ENCODE assay signal across 19 cellular contexts in the genomic region with DNA sequence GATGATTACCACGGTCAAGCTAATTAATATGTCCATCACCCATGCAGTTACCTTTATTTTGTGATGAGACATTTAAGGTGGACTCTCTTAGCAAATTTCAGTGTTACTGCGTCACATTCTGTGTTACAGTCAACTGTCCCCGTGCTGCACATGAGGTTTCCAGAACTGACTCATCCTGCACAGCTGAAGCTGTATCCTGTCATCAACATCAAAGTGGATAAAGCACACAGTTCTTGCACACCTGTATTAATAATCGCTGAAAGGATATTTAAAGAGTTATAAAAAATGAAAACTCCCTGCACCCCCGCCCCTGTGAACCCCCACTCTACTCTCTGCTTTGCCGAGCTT. TPM values are rescaled to one million over a fixed set of nuclear protein-coding genes. Genes with fewer than 3 reads are reported as not detected.
DNase-seq lines count a peak whose midpoint lies in the region; ATAC-seq lines count a peak whose summit lies in the region.
"Had no signal": no experiment of that assay in that cellular context is flagged by ENCODE, and none has a peak within 500 bp of the region (broad histone marks: within the 10 kb centered on the region; RNA-seq: fewer than 3 reads in every experiment).

No MANE protein-coding gene starts in this region.

- DNase-seq in activated CD8-positive, alpha-beta memory T cell treated with anti-CD3 and anti-CD28 coated beads, Interleukin-2, amount 10 ng/mL, durations not matched to agents 7 days and 5 days = peak; percentile 72
- no peak for DNase-seq in activated CD8-positive, alpha-beta memory T cell treated with anti-CD3 and anti-CD28 coated beads, Interleukin-2, amount 50 U/mL, for 4 hours
- DNase-seq in T-cell (peak in 8 of 34 experiments; percentile 7 to 24 (median 12)), amygdala (lab: John Stamatoyannopoulos, UW) (no peak), NCI-H128 (lab: John Stamatoyannopoulos, UW; ENCODE audit: unreplicated experiment) (no peak)
- DNase-seq in activated naive CD4-positive, alpha-beta T cell treated with anti-CD3 and anti-CD28 coated beads, Interleukin-2, amount 50 U/mL, for 72 hours (ENCODE audit: low spot score in 2 of 2) = peak in 1 of 2 donors; percentile 40
- peak in 2 of 3 donors; percentile 6 to 29 for DNase-seq in stimulated activated CD4-positive, alpha-beta T cell treated with anti-CD3 and anti-CD28 coated beads, TNF-alpha, amount 100 ng/mL, for 48 hours (ENCODE audit: low read depth in 3 of 3)
- DNase-seq: Caco-2, GDM1, Kasumi-1, left ventricle myocardium inferior, NCI-H1694, NCI-H526 treated with DMSO at 0.1 percent for 48 hours, testis had no signal

- ATAC-seq in activated CD8-positive, alpha-beta memory T cell treated with anti-CD3 and anti-CD28 coated beads, Interleukin-2, amount 10 ng/mL, durations not matched to agents 7 days and 5 days = peak; percentile 83
- ATAC-seq in T-cell (replicated peaks in 1 of 4) (peak; percentile 47 to 81 (median 71)), GM21717 (IDR thresholded peaks at IDR 0.05; ENCODE audit: unreplicated experiment) (no peak)
- peak; percentile 92 to 95 for ATAC-seq in activated naive CD4-positive, alpha-beta T cell treated with anti-CD3 and anti-CD28 coated beads, Interleukin-2, amount 50 U/mL, for 72 hours
- ATAC-seq: foreskin keratinocyte had no signal

- peaks cover 9% of the 10 kb centered on the region for H3K36me3 Mint-ChIP-seq in activated CD8-positive, alpha-beta memory T cell treated with anti-CD3 and anti-CD28 coated beads, Interleukin-2, amount 10 ng/mL, durations not matched to agents 7 days and 5 days
- H3K36me3 Mint-ChIP-seq in T-cell = no peaks in the 10 kb centered on the region
- peaks cover 27 to 38% of the 10 kb centered on the region in 2 donors for H3K36me3 Mint-ChIP-seq in activated naive CD4-positive, alpha-beta T cell treated with anti-CD3 and anti-CD28 coated beads, Interleukin-2, amount 50 U/mL, for 72 hours

- H3K4me3 Mint-ChIP-seq in activated CD8-positive, alpha-beta memory T cell treated with anti-CD3 and anti-CD28 coated beads, Interleukin-2, amount 10 ng/mL, durations not matched to agents 7 days and 5 days = no peak overlapping the region
- no peak overlapping the region for H3K4me3 Mint-ChIP-seq in T-cell
- H3K4me3 Mint-ChIP-seq: HFFc6 had no signal

- H3K27ac Mint-ChIP-seq in activated CD8-positive, alpha-beta memory T cell treated with anti-CD3 and anti-CD28 coated beads, Interleukin-2, amount 10 ng/mL, durations not matched to agents 7 days and 5 days = no peak overlapping the region
- H3K27ac Mint-ChIP-seq in T-cell = no peak overlapping the region
- no peak overlapping the region for H3K27ac Mint-ChIP-seq in activated naive CD4-positive, alpha-beta T cell treated with anti-CD3 and anti-CD28 coated beads, Interleukin-2, amount 50 U/mL, for 72 hours
- H3K27ac Mint-ChIP-seq: HFFc6 had no signal

- H3K4me1 Mint-ChIP-seq in activated CD8-positive, alpha-beta memory T cell treated with anti-CD3 and anti-CD28 coated beads, Interleukin-2, amount 10 ng/mL, durations not matched to agents 7 days and 5 days = peaks cover 14% of the 10 kb centered on the region
- peaks cover 20 to 24% (median 22%) of the 10 kb centered on the region in 3 donors for H3K4me1 Mint-ChIP-seq in T-cell

- peaks cover 35% of the 10 kb centered on the region for H3K27me3 Mint-ChIP-seq in activated CD8-positive, alpha-beta memory T cell treated with anti-CD3 and anti-CD28 coated beads, Interleukin-2, amount 10 ng/mL, durations not matched to agents 7 days and 5 days
- peaks cover 22 to 41% of the 10 kb centered on the region in 2 donors for H3K27me3 Mint-ChIP-seq in T-cell

- POLR2A ChIA-PET in T-cell (lab: Charles Lee) = no interaction called here

- peaks cover 21% of the 10 kb centered on the region for H3K9me3 Mint-ChIP-seq in activated CD8-positive, alpha-beta memory T cell treated with anti-CD3 and anti-CD28 coated beads, Interleukin-2, amount 10 ng/mL, durations not matched to agents 7 days and 5 days (ENCODE audit: low read depth)
- peaks cover 8 to 13% (median 9%) of the 10 kb centered on the region in 3 donors for H3K9me3 Mint-ChIP-seq in T-cell
- peaks cover 4 to 19% of the 10 kb centered on the region in 2 donors for H3K9me3 Mint-ChIP-seq in activated naive CD4-positive, alpha-beta T cell treated with anti-CD3 and anti-CD28 coated beads, Interleukin-2, amount 50 U/mL, for 72 hours

- CTCF ChIA-PET in activated CD8-positive, alpha-beta memory T cell treated with anti-CD3 and anti-CD28 coated beads, Interleukin-2, amount 10 ng/mL, durations not matched to agents 7 days and 5 days (lab: Charles Lee) = interaction anchor here (0.9 to 1.1 kb wide), 2 partner anchors 73 to 210 kb away, joined by 4 read pairs; no protein-coding TSS in a partner anchor
- CTCF ChIA-PET in T-cell (lab: Charles Lee) = no interaction called here

RNA-seq across cellular contexts. Expression of gene KRTAP10-5, which starts 3.4 kb away (rescaled TPM):
- total RNA-seq in activated CD8-positive, alpha-beta memory T cell treated with anti-CD3 and anti-CD28 coated beads, Interleukin-2, amount 10 ng/mL, durations not matched to agents 7 days and 5 days = not detected
- not detected for total RNA-seq in T-cell
- not detected for total RNA-seq in activated naive CD4-positive, alpha-beta T cell treated with anti-CD3 and anti-CD28 coated beads, Interleukin-2, amount 50 U/mL, for 72 hours
- total RNA-seq: Caco-2; foreskin keratinocyte; HFFc6; left ventricle myocardium inferior; ovary; T-helper 2 cell treated with Interferon-gamma antibody and Interleukin-4, amounts not matched to agents 100 ng/mL and 5 ng/mL, for 36 hours; testis had no signal

RNA-seq across cellular contexts. Expression of gene KRTAP10-6, which starts 8.5 kb away (rescaled TPM):
- total RNA-seq in activated CD8-positive, alpha-beta memory T cell treated with anti-CD3 and anti-CD28 coated beads, Interleukin-2, amount 10 ng/mL, durations not matched to agents 7 days and 5 days = not detected
- total RNA-seq in T-cell = not detected
- total RNA-seq in activated naive CD4-positive, alpha-beta T cell treated with anti-CD3 and anti-CD28 coated beads, Interleukin-2, amount 50 U/mL, for 72 hours = not detected
- total RNA-seq: Caco-2; foreskin keratinocyte; HFFc6; left ventricle myocardium inferior; ovary; T-helper 2 cell treated with Interferon-gamma antibody and Interleukin-4, amounts not matched to agents 100 ng/mL and 5 ng/mL, for 36 hours; testis had no signal

RNA-seq across cellular contexts. Expression of gene KRTAP10-4, which starts 10.2 kb away (rescaled TPM):
- total RNA-seq in activated CD8-positive, alpha-beta memory T cell treated with anti-CD3 and anti-CD28 coated beads, Interleukin-2, amount 10 ng/mL, durations not matched to agents 7 days and 5 days = not detected
- total RNA-seq in T-cell = not detected
- total RNA-seq in activated naive CD4-positive, alpha-beta T cell treated with anti-CD3 and anti-CD28 coated beads, Interleukin-2, amount 50 U/mL, for 72 hours = not detected
- total RNA-seq: Caco-2; foreskin keratinocyte; HFFc6; left ventricle myocardium inferior; ovary; T-helper 2 cell treated with Interferon-gamma antibody and Interleukin-4, amounts not matched to agents 100 ng/mL and 5 ng/mL, for 36 hours had no signal

RNA-seq across cellular contexts. Expression of gene KRTAP10-7, which starts 16.6 kb away (rescaled TPM):
- total RNA-seq in activated CD8-positive, alpha-beta memory T cell treated with anti-CD3 and anti-CD28 coated beads, Interleukin-2, amount 10 ng/mL, durations not matched to agents 7 days and 5 days = not detected
- total RNA-seq in T-cell = not detected
- not detected for total RNA-seq in activated naive CD4-positive, alpha-beta T cell treated with anti-CD3 and anti-CD28 coated beads, Interleukin-2, amount 50 U/mL, for 72 hours
- total RNA-seq: Caco-2; foreskin keratinocyte; HFFc6; left ventricle myocardium inferior; ovary; T-helper 2 cell treated with Interferon-gamma antibody and Interleukin-4, amounts not matched to agents 100 ng/mL and 5 ng/mL, for 36 hours had no signal

RNA-seq across cellular contexts. Expression of gene KRTAP10-3, which starts 25.2 kb away (rescaled TPM):
- not detected for total RNA-seq in activated CD8-positive, alpha-beta memory T cell treated with anti-CD3 and anti-CD28 coated beads, Interleukin-2, amount 10 ng/mL, durations not matched to agents 7 days and 5 days
- not detected for total RNA-seq in T-cell
- not detected for total RNA-seq in activated naive CD4-positive, alpha-beta T cell treated with anti-CD3 and anti-CD28 coated beads, Interleukin-2, amount 50 U/mL, for 72 hours
- total RNA-seq: Caco-2; foreskin keratinocyte; HFFc6; left ventricle myocardium inferior; ovary; T-helper 2 cell treated with Interferon-gamma antibody and Interleukin-4, amounts not matched to agents 100 ng/mL and 5 ng/mL, for 36 hours; testis had no signal

Comparison
In these comparisons a context has a peak if more than half of its experiments do, and no peak if none do; other contexts are left out.
1. DNase-seq: peak in activated CD8-positive, alpha-beta memory T cell treated with anti-CD3 and anti-CD28 coated beads, Interleukin-2, amount 10 ng/mL, durations not matched to agents 7 days and 5 days (single experiment) and stimulated activated CD4-positive, alpha-beta T cell treated with anti-CD3 and anti-CD28 coated beads, TNF-alpha, amount 100 ng/mL, for 48 hours (2 of 3); none in activated CD8-positive, alpha-beta memory T cell treated with anti-CD3 and anti-CD28 coated beads, Interleukin-2, amount 50 U/mL, for 4 hours (single experiment), amygdala (0 of 56) and NCI-H128 (single experiment).